ENCODE assay signal across 1 cellular context in the genomic region with DNA sequence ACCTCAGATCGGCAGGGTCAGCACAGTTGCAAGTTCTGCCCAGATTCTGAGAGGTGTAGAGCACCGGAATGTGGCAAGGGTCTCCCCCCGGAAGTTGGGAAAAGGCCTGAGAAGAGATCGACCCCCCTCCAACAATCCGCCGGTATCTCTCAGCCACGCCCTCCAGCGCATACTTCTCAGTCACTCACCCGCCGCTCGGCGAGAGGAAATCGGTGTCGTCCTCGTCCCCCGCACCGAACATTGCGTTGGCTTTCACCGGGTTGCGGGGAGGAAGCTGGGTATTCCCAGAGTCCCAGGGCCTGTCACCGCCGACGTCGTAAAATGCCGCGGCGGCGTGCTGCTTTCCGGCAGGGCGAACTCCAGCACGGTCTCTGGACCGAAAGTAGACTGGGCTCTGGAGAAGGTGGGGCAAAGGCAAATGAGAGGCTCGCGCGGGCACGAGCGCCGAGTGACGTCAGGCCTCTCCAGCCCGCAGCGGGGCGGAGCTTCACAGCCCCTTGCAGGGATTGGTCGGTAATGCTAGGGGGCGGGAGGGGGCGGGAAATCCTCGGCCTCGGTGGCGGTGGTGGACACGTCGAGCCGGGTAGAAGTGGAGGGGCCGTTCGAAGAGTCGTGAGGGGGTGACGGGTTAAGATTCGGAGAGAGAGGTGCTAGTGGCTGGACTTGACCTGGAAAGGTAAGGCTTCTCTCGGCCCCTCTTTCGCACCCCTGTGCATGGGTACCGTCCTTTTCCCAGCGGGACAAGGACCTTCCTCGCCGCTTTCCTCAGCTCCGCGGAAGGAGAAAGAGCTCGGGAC.
TF ChIP-seq lines count a peak whose summit lies in the region.

A gene with protein sequence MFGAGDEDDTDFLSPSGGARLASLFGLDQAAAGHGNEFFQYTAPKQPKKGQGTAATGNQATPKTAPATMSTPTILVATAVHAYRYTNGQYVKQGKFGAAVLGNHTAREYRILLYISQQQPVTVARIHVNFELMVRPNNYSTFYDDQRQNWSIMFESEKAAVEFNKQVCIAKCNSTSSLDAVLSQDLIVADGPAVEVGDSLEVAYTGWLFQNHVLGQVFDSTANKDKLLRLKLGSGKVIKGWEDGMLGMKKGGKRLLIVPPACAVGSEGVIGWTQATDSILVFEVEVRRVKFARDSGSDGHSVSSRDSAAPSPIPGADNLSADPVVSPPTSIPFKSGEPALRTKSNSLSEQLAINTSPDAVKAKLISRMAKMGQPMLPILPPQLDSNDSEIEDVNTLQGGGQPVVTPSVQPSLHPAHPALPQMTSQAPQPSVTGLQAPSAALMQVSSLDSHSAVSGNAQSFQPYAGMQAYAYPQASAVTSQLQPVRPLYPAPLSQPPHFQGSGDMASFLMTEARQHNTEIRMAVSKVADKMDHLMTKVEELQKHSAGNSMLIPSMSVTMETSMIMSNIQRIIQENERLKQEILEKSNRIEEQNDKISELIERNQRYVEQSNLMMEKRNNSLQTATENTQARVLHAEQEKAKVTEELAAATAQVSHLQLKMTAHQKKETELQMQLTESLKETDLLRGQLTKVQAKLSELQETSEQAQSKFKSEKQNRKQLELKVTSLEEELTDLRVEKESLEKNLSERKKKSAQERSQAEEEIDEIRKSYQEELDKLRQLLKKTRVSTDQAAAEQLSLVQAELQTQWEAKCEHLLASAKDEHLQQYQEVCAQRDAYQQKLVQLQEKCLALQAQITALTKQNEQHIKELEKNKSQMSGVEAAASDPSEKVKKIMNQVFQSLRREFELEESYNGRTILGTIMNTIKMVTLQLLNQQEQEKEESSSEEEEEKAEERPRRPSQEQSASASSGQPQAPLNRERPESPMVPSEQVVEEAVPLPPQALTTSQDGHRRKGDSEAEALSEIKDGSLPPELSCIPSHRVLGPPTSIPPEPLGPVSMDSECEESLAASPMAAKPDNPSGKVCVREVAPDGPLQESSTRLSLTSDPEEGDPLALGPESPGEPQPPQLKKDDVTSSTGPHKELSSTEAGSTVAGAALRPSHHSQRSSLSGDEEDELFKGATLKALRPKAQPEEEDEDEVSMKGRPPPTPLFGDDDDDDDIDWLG (minus strand): TSS at position 275 of the 797 bp plus-strand sequence. CDS start 34 bp downstream, at position 241.
TSS of gene SLC31A1 (plus strand) at position 542 of the 797 bp plus-strand sequence. CDS start 34,605 bp downstream, outside the sequence.

TF ChIP-seq in K562, 482 proteins besides CTCF, POLR2A, EP300 and RAD21 (continued from another document and continues in another):
- TF ChIP-seq NBN (IDR thresholded peaks at IDR 0.05; ENCODE audit: low read depth) (no peak), ZBTB8A (IDR thresholded peaks at IDR 0.05; ENCODE audit: partially characterized antibody) (no peak), U2AF2 (optimal IDR thresholded peaks at IDR 0.05; ENCODE audit: low read depth, low read length) (no peak), CREB3L1 (IDR thresholded peaks at IDR 0.05; ENCODE audit: borderline replicate concordance, low read depth) (no peak), SMARCA5 (IDR thresholded peaks at IDR 0.05) (no peak), ZNF512 (tag; IDR thresholded peaks at IDR 0.05) (no peak), CEBPB (tag; IDR thresholded peaks at IDR 0.05) (no peak), ATF7 (IDR thresholded peaks at IDR 0.05) (peak; percentile 98), ZBTB12 (CRISPR knock-in tag; IDR thresholded peaks at IDR 0.05) (peak; percentile 72), RNF2 (IDR thresholded peaks at IDR 0.05) (no peak), SMARCC2 (IDR thresholded peaks at IDR 0.05; ENCODE audit: low read depth) (no peak), SRF (CRISPR knock-in tag; IDR thresholded peaks at IDR 0.05) (no peak; a peak in 1 of 4 replicates), SPI1 (IDR thresholded peaks at IDR 0.05; ENCODE audit: borderline replicate concordance, low read depth, low read length) (peak; percentile 48; the same call in 1 of the 2 replicates), SMAD4 (CRISPR knock-in tag; conservative IDR thresholded peaks at IDR 0.05) (0 out of 2 replicates have a peak, but pooled peaks have one; percentile 4), ZNF583 (CRISPR knock-in tag; IDR thresholded peaks at IDR 0.05) (no peak), GABPA (tag; conservative IDR thresholded peaks at IDR 0.05; ENCODE audit: low read depth) (peak; percentile 72), HOXB6 (CRISPR knock-in tag; IDR thresholded peaks at IDR 0.05; ENCODE audit: borderline replicate concordance) (no peak), ZFX (CRISPR knock-in tag; IDR thresholded peaks at IDR 0.05) (peak; percentile 69), ZNF24 (IDR thresholded peaks at IDR 0.05) (peak; percentile 45; the same call in 1 of the 2 replicates)
- TF ChIP-seq, protein P1, sequence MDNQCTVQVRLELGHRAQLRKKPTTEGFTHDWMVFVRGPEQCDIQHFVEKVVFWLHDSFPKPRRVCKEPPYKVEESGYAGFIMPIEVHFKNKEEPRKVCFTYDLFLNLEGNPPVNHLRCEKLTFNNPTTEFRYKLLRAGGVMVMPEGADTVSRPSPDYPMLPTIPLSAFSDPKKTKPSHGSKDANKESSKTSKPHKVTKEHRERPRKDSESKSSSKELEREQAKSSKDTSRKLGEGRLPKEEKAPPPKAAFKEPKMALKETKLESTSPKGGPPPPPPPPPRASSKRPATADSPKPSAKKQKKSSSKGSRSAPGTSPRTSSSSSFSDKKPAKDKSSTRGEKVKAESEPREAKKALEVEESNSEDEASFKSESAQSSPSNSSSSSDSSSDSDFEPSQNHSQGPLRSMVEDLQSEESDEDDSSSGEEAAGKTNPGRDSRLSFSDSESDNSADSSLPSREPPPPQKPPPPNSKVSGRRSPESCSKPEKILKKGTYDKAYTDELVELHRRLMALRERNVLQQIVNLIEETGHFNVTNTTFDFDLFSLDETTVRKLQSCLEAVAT (IDR thresholded peaks at IDR 0.05), result peak; percentile 49 to 57; a peak in 1 of 4 replicates
- TF ChIP-seq, protein P2, sequence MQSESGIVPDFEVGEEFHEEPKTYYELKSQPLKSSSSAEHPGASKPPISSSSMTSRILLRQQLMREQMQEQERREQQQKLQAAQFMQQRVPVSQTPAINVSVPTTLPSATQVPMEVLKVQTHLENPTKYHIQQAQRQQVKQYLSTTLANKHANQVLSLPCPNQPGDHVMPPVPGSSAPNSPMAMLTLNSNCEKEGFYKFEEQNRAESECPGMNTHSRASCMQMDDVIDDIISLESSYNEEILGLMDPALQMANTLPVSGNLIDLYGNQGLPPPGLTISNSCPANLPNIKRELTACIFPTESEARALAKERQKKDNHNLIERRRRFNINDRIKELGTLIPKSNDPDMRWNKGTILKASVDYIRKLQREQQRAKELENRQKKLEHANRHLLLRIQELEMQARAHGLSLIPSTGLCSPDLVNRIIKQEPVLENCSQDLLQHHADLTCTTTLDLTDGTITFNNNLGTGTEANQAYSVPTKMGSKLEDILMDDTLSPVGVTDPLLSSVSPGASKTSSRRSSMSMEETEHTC (IDR thresholded peaks at IDR 0.05), result no peak
- TF ChIP-seq, protein P3, sequence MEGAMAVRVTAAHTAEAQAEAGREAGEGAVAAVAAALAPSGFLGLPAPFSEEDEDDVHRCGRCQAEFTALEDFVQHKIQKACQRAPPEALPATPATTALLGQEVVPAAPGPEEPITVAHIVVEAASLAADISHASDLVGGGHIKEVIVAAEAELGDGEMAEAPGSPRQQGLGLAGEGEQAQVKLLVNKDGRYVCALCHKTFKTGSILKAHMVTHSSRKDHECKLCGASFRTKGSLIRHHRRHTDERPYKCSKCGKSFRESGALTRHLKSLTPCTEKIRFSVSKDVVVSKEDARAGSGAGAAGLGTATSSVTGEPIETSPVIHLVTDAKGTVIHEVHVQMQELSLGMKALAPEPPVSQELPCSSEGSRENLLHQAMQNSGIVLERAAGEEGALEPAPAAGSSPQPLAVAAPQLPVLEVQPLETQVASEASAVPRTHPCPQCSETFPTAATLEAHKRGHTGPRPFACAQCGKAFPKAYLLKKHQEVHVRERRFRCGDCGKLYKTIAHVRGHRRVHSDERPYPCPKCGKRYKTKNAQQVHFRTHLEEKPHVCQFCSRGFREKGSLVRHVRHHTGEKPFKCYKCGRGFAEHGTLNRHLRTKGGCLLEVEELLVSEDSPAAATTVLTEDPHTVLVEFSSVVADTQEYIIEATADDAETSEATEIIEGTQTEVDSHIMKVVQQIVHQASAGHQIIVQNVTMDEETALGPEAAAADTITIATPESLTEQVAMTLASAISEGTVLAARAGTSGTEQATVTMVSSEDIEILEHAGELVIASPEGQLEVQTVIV (CRISPR knock-in tag; IDR thresholded peaks at IDR 0.05; ENCODE audit: borderline replicate concordance), result peak; percentile 98
- TF ChIP-seq, protein P4, sequence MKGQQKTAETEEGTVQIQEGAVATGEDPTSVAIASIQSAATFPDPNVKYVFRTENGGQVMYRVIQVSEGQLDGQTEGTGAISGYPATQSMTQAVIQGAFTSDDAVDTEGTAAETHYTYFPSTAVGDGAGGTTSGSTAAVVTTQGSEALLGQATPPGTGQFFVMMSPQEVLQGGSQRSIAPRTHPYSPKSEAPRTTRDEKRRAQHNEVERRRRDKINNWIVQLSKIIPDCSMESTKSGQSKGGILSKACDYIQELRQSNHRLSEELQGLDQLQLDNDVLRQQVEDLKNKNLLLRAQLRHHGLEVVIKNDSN (CRISPR knock-in tag; IDR thresholded peaks at IDR 0.05), result peak; percentile 65
- TF ChIP-seq, protein P5, sequence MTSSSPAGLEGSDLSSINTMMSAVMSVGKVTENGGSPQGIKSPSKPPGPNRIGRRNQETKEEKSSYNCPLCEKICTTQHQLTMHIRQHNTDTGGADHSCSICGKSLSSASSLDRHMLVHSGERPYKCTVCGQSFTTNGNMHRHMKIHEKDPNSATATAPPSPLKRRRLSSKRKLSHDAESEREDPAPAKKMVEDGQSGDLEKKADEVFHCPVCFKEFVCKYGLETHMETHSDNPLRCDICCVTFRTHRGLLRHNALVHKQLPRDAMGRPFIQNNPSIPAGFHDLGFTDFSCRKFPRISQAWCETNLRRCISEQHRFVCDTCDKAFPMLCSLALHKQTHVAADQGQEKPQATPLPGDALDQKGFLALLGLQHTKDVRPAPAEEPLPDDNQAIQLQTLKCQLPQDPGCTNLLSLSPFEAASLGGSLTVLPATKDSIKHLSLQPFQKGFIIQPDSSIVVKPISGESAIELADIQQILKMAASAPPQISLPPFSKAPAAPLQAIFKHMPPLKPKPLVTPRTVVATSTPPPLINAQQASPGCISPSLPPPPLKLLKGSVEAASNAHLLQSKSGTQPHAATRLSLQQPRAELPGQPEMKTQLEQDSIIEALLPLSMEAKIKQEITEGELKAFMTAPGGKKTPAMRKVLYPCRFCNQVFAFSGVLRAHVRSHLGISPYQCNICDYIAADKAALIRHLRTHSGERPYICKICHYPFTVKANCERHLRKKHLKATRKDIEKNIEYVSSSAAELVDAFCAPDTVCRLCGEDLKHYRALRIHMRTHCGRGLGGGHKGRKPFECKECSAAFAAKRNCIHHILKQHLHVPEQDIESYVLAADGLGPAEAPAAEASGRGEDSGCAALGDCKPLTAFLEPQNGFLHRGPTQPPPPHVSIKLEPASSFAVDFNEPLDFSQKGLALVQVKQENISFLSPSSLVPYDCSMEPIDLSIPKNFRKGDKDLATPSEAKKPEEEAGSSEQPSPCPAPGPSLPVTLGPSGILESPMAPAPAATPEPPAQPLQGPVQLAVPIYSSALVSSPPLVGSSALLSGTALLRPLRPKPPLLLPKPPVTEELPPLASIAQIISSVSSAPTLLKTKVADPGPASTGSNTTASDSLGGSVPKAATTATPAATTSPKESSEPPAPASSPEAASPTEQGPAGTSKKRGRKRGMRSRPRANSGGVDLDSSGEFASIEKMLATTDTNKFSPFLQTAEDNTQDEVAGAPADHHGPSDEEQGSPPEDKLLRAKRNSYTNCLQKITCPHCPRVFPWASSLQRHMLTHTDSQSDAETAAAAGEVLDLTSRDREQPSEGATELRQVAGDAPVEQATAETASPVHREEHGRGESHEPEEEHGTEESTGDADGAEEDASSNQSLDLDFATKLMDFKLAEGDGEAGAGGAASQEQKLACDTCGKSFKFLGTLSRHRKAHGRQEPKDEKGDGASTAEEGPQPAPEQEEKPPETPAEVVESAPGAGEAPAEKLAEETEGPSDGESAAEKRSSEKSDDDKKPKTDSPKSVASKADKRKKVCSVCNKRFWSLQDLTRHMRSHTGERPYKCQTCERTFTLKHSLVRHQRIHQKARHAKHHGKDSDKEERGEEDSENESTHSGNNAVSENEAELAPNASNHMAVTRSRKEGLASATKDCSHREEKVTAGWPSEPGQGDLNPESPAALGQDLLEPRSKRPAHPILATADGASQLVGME (CRISPR knock-in tag; IDR thresholded peaks at IDR 0.05), result no peak
- TF ChIP-seq, protein P6, sequence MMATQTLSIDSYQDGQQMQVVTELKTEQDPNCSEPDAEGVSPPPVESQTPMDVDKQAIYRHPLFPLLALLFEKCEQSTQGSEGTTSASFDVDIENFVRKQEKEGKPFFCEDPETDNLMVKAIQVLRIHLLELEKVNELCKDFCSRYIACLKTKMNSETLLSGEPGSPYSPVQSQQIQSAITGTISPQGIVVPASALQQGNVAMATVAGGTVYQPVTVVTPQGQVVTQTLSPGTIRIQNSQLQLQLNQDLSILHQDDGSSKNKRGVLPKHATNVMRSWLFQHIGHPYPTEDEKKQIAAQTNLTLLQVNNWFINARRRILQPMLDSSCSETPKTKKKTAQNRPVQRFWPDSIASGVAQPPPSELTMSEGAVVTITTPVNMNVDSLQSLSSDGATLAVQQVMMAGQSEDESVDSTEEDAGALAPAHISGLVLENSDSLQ (IDR thresholded peaks at IDR 0.05), result peak; percentile 84
